Comparison of ENCODE assay signal across 19 cellular contexts in the genomic region with DNA sequence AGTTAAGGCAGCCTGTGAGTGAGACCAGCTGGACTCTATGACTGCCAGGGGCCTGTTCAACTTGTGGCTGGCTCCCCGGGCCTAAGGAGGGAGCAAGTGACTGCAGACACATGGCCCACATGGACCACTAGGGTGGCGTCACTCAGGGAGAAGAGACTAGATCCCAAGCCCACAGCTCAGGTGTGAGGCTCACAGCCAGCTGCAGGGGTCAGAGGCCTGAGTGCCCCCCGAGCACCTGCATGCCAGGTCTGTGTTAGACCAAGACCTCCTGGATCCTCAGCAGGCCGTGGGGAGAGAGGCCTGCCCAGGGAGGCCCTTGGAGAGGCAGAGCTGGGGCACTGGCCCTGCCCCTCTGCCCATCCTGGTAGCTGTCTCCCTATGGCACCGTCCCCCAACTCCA.
"Had no signal": no experiment of that assay in that cellular context is flagged by ENCODE, and none has a peak within 500 bp of the region (broad histone marks: within the 10 kb centered on the region; RNA-seq: fewer than 3 reads in every experiment).

No MANE protein-coding gene starts in this region.

- H3K27me3 ChIP-seq: gastrocnemius medialis, heart right ventricle, left lung, right atrium auricular region, tibial nerve had no signal

- H3K36me3 ChIP-seq: esophagus muscularis mucosa, gastrocnemius medialis, heart right ventricle, left lung, right atrium auricular region, tibial nerve had no signal

- ATAC-seq: effector memory CD8-positive, alpha-beta T cell; gastrocnemius medialis; left lung; mucosa of descending colon; naive thymus-derived CD8-positive, alpha-beta T cell had no signal

- H3K4me3 ChIP-seq: esophagus muscularis mucosa, gastrocnemius medialis, heart right ventricle, left lung, mucosa of descending colon, right atrium auricular region, tibial nerve had no signal

- H3K4me3 Mint-ChIP-seq: dendritic cell treated with granulocyte-macrophage colony-stimulating factor and Interleukin-4, amounts not matched to agents 40 ng/mL and 50 ng/mL, for 4 days; effector memory CD8-positive, alpha-beta T cell; naive thymus-derived CD8-positive, alpha-beta T cell; stimulated activated naive CD8-positive, alpha-beta T cell treated with anti-CD3 and anti-CD28 coated beads, Interleukin-15, Interleukin-2, amounts not matched to agents 100 ng/mL and 50 ng/mL, for 24 hours had no signal

- H3K27ac Mint-ChIP-seq: dendritic cell treated with granulocyte-macrophage colony-stimulating factor and Interleukin-4, amounts not matched to agents 40 ng/mL and 50 ng/mL, for 4 days; stimulated activated naive CD8-positive, alpha-beta T cell treated with anti-CD3 and anti-CD28 coated beads, Interleukin-15, Interleukin-2, amounts not matched to agents 100 ng/mL and 50 ng/mL, for 24 hours had no signal

- H3K9me3 Mint-ChIP-seq: dendritic cell treated with granulocyte-macrophage colony-stimulating factor and Interleukin-4, amounts not matched to agents 40 ng/mL and 50 ng/mL, for 4 days; effector memory CD8-positive, alpha-beta T cell had no signal

- H3K27ac ChIP-seq: epithelial cell of prostate, esophagus muscularis mucosa, gastrocnemius medialis, heart right ventricle, left lung, right atrium auricular region, tibial nerve had no signal

- H3K27me3 Mint-ChIP-seq: effector memory CD8-positive, alpha-beta T cell; naive thymus-derived CD8-positive, alpha-beta T cell; stimulated activated naive CD8-positive, alpha-beta T cell treated with anti-CD3 and anti-CD28 coated beads, Interleukin-15, Interleukin-2, amounts not matched to agents 100 ng/mL and 50 ng/mL, for 24 hours had no signal

- FAIRE-seq: colon, islet of Langerhans, small intestine had no signal

- H3K4me1 ChIP-seq: esophagus muscularis mucosa, gastrocnemius medialis, heart right ventricle, left lung, right atrium auricular region, tibial nerve had no signal

- DNase-seq: cerebellar nuclear complex; effector memory CD8-positive, alpha-beta T cell; gastrocnemius medialis; heart right ventricle; hypothalamus; left lung; mesendoderm; mucosa of descending colon; naive thymus-derived CD8-positive, alpha-beta T cell; small intestine; stimulated activated CD4-positive, alpha-beta T cell treated with anti-CD3 and anti-CD28 coated beads, Interleukin-2, amount 100 ng/mL, for 48 hours had no signal

- H3K9me3 ChIP-seq: gastrocnemius medialis had no signal
